In the genomic region with DNA sequence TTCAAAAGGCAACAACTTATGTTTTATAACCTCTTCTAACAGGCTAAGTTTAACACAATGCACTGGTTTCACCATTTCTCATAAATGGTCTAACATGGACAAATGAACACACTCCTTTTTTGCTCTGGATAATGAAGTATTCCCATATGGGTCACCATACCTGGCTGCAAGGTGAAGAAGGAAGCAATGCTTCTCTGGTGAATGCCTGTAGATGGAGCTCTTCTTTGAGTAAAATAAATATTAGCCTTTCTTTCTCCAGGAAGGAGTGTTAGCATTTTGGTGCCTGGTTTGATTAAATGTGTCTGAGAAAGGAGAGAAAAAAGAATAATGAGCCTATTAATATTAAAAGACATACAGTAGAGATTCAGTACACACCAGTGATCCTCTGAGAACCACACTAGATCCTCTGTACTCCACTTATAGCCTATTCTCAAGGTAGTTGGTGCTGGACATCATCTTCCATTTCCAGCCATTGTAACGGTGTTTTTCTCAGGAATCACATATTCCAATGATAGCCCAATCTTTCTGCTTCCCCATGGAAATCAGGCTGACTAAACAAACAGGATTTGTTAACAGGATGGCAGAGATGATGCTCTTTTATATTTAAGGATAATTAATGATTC, we compare ENCODE assay signal across 1 cellular context.
TF ChIP-seq lines count a peak whose summit lies in the region.

No MANE protein-coding gene starts in this region.

TF ChIP-seq in IMR-90, 13 proteins besides CTCF, POLR2A, EP300 and RAD21:
- TF ChIP-seq NFE2L2 (IDR thresholded peaks at IDR 0.05; ENCODE audit: low read depth, low read length) (no peak), RCOR1 (IDR thresholded peaks at IDR 0.05; ENCODE audit: insufficient replicate concordance, low read length) (no peak), FOS (IDR thresholded peaks at IDR 0.05; ENCODE audit: low read depth, low read length) (no peak), BHLHE40 (IDR thresholded peaks at IDR 0.05; ENCODE audit: low read depth, low read length) (no peak), MXI1 (IDR thresholded peaks at IDR 0.05; ENCODE audit: borderline replicate concordance, low read depth, low read length) (no peak), SMC3 (IDR thresholded peaks at IDR 0.05; ENCODE audit: low read depth, low read length) (no peak), MAZ (IDR thresholded peaks at IDR 0.05; ENCODE audit: borderline replicate concordance, low read depth, low read length) (no peak), CEBPB (IDR thresholded peaks at IDR 0.05; ENCODE audit: low read depth, low read length) (no peak), CHD1 (IDR thresholded peaks at IDR 0.05; ENCODE audit: low read depth, low read length) (no peak), RFX5 (IDR thresholded peaks at IDR 0.05; ENCODE audit: low read depth, low read length) (no peak), MAFK (IDR thresholded peaks at IDR 0.05; ENCODE audit: low read depth, low read length) (no peak)
- TF ChIP-seq, protein P1, sequence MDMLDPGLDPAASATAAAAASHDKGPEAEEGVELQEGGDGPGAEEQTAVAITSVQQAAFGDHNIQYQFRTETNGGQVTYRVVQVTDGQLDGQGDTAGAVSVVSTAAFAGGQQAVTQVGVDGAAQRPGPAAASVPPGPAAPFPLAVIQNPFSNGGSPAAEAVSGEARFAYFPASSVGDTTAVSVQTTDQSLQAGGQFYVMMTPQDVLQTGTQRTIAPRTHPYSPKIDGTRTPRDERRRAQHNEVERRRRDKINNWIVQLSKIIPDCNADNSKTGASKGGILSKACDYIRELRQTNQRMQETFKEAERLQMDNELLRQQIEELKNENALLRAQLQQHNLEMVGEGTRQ (IDR thresholded peaks at IDR 0.05; ENCODE audit: low read depth, low read length) = no peak
- TF ChIP-seq, protein P2, sequence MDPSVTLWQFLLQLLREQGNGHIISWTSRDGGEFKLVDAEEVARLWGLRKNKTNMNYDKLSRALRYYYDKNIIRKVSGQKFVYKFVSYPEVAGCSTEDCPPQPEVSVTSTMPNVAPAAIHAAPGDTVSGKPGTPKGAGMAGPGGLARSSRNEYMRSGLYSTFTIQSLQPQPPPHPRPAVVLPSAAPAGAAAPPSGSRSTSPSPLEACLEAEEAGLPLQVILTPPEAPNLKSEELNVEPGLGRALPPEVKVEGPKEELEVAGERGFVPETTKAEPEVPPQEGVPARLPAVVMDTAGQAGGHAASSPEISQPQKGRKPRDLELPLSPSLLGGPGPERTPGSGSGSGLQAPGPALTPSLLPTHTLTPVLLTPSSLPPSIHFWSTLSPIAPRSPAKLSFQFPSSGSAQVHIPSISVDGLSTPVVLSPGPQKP (IDR thresholded peaks at IDR 0.05; ENCODE audit: borderline replicate concordance, low read depth, low read length) = no peak
